ENCODE assay signal across 11 cellular contexts in genomic region chr2:36371963-36372391, GRCh38. TPM values are rescaled to one million over a fixed set of nuclear protein-coding genes. Genes with fewer than 3 reads are reported as not detected.
DNase-seq lines count a peak whose midpoint lies in the region; ATAC-seq and TF ChIP-seq lines count a peak whose summit lies in the region.
"Had no signal": no experiment of that assay in that cellular context is flagged by ENCODE, and none has a peak within 500 bp of the region (broad histone marks: within the 10 kb centered on the region; RNA-seq: fewer than 3 reads in every experiment).

No MANE protein-coding gene starts in this region.

- H3K4me1 Mint-ChIP-seq in mesothelial cell of epicardium: peaks cover 88% of the 10 kb centered on the region

- CTCF ChIA-PET in AG04450 (lab: Charles Lee): interaction anchor here (0.7 to 1.6 kb wide), 6 partner anchors 10 to 90 kb away, joined by 3 to 8 read pairs (median 3); no protein-coding TSS in a partner anchor

- H3K9me3 ChIP-seq in AG04450 (ENCODE audit: control insufficient read depth, insufficient read depth, low read length): no peaks in the 10 kb centered on the region
- H3K9me3 ChIP-seq: BLaER1 had no signal

- no peak for ATAC-seq in GM21576 (IDR thresholded peaks at IDR 0.05; ENCODE audit: unreplicated experiment)
- ATAC-seq in HG03045 (IDR thresholded peaks at IDR 0.05; ENCODE audit: unreplicated experiment): no peak
- ATAC-seq: activated naive CD4-positive, alpha-beta T cell treated with anti-CD3 and anti-CD28 coated beads, Interleukin-2, amount 50 U/mL, for 72 hours had no signal

- H3K4me3 ChIP-seq in AG04450 (ENCODE audit: low read depth, low read length): no peak overlapping the region
- H3K4me3 ChIP-seq: BLaER1 had no signal

- H3K27ac Mint-ChIP-seq in mesothelial cell of epicardium: peak overlapping the region; percentile 89
- H3K27ac Mint-ChIP-seq: activated naive CD4-positive, alpha-beta T cell treated with anti-CD3 and anti-CD28 coated beads, Interleukin-2, amount 50 U/mL, for 72 hours had no signal

- no peak overlapping the region for H3K27ac ChIP-seq in AG04450 (ENCODE audit: low read depth, low read length)
- H3K27ac ChIP-seq: BLaER1 had no signal

- H3K9me3 Mint-ChIP-seq in mesothelial cell of epicardium: no peaks in the 10 kb centered on the region
- H3K9me3 Mint-ChIP-seq: activated naive CD4-positive, alpha-beta T cell treated with anti-CD3 and anti-CD28 coated beads, Interleukin-2, amount 50 U/mL, for 72 hours had no signal

- H3K27me3 ChIP-seq in AG04450 (ENCODE audit: control insufficient read depth, insufficient read depth, low read length): no peaks in the 10 kb centered on the region
- H3K27me3 ChIP-seq: BLaER1 had no signal

- H3K4me3 Mint-ChIP-seq in mesothelial cell of epicardium: no peak overlapping the region

- DNase-seq in AG04450 (ENCODE audit: low read depth, low spot score): peak; percentile 61
- peak; percentile 88 for DNase-seq in LHCN-M2 (ENCODE audit: low read depth)
- DNase-seq in dermis blood vessel endothelial cell: peak; percentile 91
- no peak for DNase-seq in mesothelial cell of epicardium (ENCODE audit: low spot score in 2 of 2, unreplicated experiment in 2 of 2)
- DNase-seq in activated T-cell treated with anti-CD3 and anti-CD28 coated beads for 4 hours: no peak
- DNase-seq in NCI-H1092 (lab: John Stamatoyannopoulos, UW): no peak
- DNase-seq: stimulated activated CD4-positive, alpha-beta T cell treated with anti-CD3 and anti-CD28 coated beads, Interleukin-2, amount 100 ng/mL, for 24 hours had no signal

- POLR2A ChIA-PET in AG04450 (lab: Yijun Ruan, JAX): interaction anchor here (0.6 to 1.4 kb wide), 4 partner anchors 10 to 80 kb away, joined by 3 to 7 read pairs (median 4); no protein-coding TSS in a partner anchor

- no peaks in the 10 kb centered on the region for H3K27me3 Mint-ChIP-seq in mesothelial cell of epicardium (ENCODE audit: low read depth)

- H3K36me3 Mint-ChIP-seq in mesothelial cell of epicardium: no peaks in the 10 kb centered on the region
- H3K36me3 Mint-ChIP-seq: activated naive CD4-positive, alpha-beta T cell treated with anti-CD3 and anti-CD28 coated beads, Interleukin-2, amount 50 U/mL, for 72 hours had no signal

- TF ChIP-seq CTCF in AG04450 (IDR thresholded peaks at IDR 0.05; ENCODE audit: low read depth, low read length): no peak
- TF ChIP-seq CTCF in mesothelial cell of epicardium (IDR thresholded peaks at IDR 0.05; ENCODE audit: unreplicated experiment): no peak

RNA-seq across cellular contexts. Expression of gene CRIM1, which starts 16.4 kb away (rescaled TPM):
- 142 and 168 TPM in 2 replicates for polyA plus RNA-seq in AG04450 (2011; rRNA removed)
- polyA minus RNA-seq in AG04450 (2011; rRNA and poly(A)+ RNA removed): 532 and 827 TPM in 2 replicates
- 96.4 and 102 TPM in 2 replicates for total RNA-seq in LHCN-M2 (2014; rRNA removed)
- polyA plus RNA-seq in LHCN-M2 (2012): 159 TPM
- 765 and 891 TPM in 2 replicates for total RNA-seq in dermis blood vessel endothelial cell
- 58.3 to 69.7 TPM (median 61.8 TPM) in 3 replicates for total RNA-seq in mesothelial cell of epicardium

Comparison
In these comparisons a context has a peak if more than half of its experiments do, and no peak if none do; other contexts are left out.
1. DNase-seq: peak in AG04450 (single experiment), LHCN-M2 (single experiment) and dermis blood vessel endothelial cell (single experiment); none in mesothelial cell of epicardium (0 of 2), activated T-cell treated with anti-CD3 and anti-CD28 coated beads for 4 hours (single experiment) and NCI-H1092 (single experiment).